8 cellular contexts compared by ENCODE assay signal in the genomic region with DNA sequence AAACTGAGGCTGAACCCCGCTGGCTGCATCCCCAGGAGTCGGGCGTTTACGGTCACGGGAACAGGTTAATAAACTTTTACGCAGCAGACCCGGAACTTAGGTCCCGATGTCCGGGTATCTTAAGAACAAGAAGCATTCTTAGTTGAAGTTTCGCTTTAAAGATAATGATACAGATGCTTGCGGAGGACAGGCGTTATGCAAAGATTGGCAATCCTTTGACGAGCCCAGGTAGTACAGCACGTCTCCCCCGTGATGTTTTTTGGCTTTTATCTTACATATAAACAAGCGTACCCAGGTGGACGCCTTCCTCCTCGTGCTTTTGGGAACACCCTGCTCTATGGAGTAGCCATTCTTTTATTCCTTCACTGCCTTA. TPM values are rescaled to one million over a fixed set of nuclear protein-coding genes. Genes with fewer than 3 reads are reported as not detected.
DNase-seq lines count a peak whose midpoint lies in the region; ATAC-seq and TF ChIP-seq lines count a peak whose summit lies in the region.

No MANE protein-coding gene starts in this region.

- peaks cover 30% of the 10 kb centered on the region for H3K36me3 Mint-ChIP-seq in activated T-cell treated with anti-CD3 and anti-CD28 coated beads, Interleukin-2, amount 50 U/mL, for 24 hours (ENCODE audit: low read depth)

- H3K9me3 Mint-ChIP-seq in activated T-cell treated with anti-CD3 and anti-CD28 coated beads, Interleukin-2, amount 50 U/mL, for 24 hours, result peaks cover 2% of the 10 kb centered on the region

- H3K4me3 Mint-ChIP-seq in activated T-cell treated with anti-CD3 and anti-CD28 coated beads, Interleukin-2, amount 50 U/mL, for 24 hours, result peak overlapping the region; percentile 81

- H3K27ac ChIP-seq in adrenal gland (peak overlapping the region in 4 of 5 donors; percentile 86 to 99 (median 90)), tibial artery (peak overlapping the region; percentile 87 to 97)

- peaks cover 26 to 29% of the 10 kb centered on the region in 2 donors for H3K4me1 ChIP-seq in adrenal gland (replicated peaks in 1 of 2)
- peaks cover 0 to 39% (median 34%) of the 10 kb centered on the region in 4 donors for H3K4me1 ChIP-seq in tibial artery

- peak overlapping the region; percentile 92 for H3K27ac Mint-ChIP-seq in activated T-cell treated with anti-CD3 and anti-CD28 coated beads, Interleukin-2, amount 50 U/mL, for 24 hours

- H3K36me3 ChIP-seq in adrenal gland (replicated peaks in 1 of 2) (no peaks in the 10 kb centered on the region), tibial artery (peaks cover 0 to 16% (median 7%) of the 10 kb centered on the region in 3 donors)

- TF ChIP-seq POLR2A in adrenal gland (IDR thresholded peaks at IDR 0.05), result no peak

- intact Hi-C loops in adrenal gland (cut with DNase I), result no loop called here
- intact Hi-C loops in left colon (cut with DNase I, micrococcal nuclease), result no loop called here
- intact Hi-C loops in tibial artery (cut with DNase I; ENCODE audit: low total_unique reads), result loop anchor here (2.0 kb wide), 1 partner anchor 26 kb away; no protein-coding TSS in a partner anchor

- no peaks in the 10 kb centered on the region for H3K9me3 ChIP-seq in adrenal gland (replicated peaks in 1 of 3)
- H3K9me3 ChIP-seq in tibial artery, result peaks cover 0 to 3% (median 0%) of the 10 kb centered on the region in 3 donors

- H3K4me1 Mint-ChIP-seq in activated T-cell treated with anti-CD3 and anti-CD28 coated beads, Interleukin-2, amount 50 U/mL, for 24 hours (ENCODE audit: low read depth), result peaks cover 48% of the 10 kb centered on the region

- TF ChIP-seq CTCF in adrenal gland (IDR thresholded peaks at IDR 0.05), result no peak
- no peak for TF ChIP-seq CTCF in tibial artery (IDR thresholded peaks at IDR 0.05)

- H3K4me3 ChIP-seq in adrenal gland (peak overlapping the region in 3 of 4 donors; percentile 41 to 99 (median 75)), tibial artery (peak overlapping the region; percentile 90 to 92)

- H3K27me3 Mint-ChIP-seq in activated T-cell treated with anti-CD3 and anti-CD28 coated beads, Interleukin-2, amount 50 U/mL, for 24 hours, result peaks cover 1% of the 10 kb centered on the region

- 73 to 91% (median 82%) methylated on average over 14 to 18 of the region's 18 CpGs for WGBS in adrenal gland, 4 donors

- DNase-seq in activated T-cell treated with anti-CD3 and anti-CD28 coated beads, Interleukin-2, amount 50 U/mL, for 24 hours, result no peak
- DNase-seq in activated T-cell treated with anti-CD3 and anti-CD28 coated beads for 4 hours (no peak), adrenal gland (peak in 1 of 7 donors; percentile 57), left colon (no peak), tibial artery (no peak), middle frontal gyrus (ENCODE audit: extremely low spot score, low spot score) (no peak), NCI-H1092 treated with DMSO at 0.1 percent for 48 hours (lab: John Stamatoyannopoulos, UW) (no peak)

- ATAC-seq in left colon (peak; percentile 33), HG03432 (IDR thresholded peaks at IDR 0.05; ENCODE audit: unreplicated experiment) (no peak)

- H3K27me3 ChIP-seq in adrenal gland, result no peaks in the 10 kb centered on the region
- H3K27me3 ChIP-seq in tibial artery, result no peaks in the 10 kb centered on the region

RNA-seq across cellular contexts. Expression of gene TOLLIP, which starts 0.9 kb away (rescaled TPM):
- total RNA-seq in adrenal gland (10 to 100 TPM; 62.2 to 84.1 (median 72.0) TPM), left colon (10 to 100 TPM; 62.8 to 63.7 TPM)
- 10 to 100 TPM; 21.7 to 35.2 (median 23.2) TPM for polyA plus RNA-seq in adrenal gland
